In the genomic region with DNA sequence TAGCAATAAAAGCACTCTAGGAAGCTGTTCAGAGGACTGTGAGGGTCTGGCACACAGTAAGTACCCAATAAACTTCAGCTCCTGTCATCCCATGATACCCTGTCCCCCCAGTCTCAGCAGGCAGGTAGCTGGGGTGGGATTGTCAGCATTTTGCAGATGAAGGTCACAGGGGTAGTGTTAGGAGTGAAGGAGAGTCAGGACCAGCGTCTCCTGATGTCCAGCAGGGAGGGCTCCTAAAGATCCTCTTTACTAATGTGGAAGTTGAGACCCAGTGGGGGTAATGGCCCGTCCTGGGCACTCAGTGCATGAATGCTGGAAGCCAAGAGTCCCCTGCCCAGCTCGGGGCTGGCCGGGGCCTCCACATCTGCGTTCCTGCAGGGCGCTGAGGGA, we compare ENCODE assay signal across 11 cellular contexts. TPM values are rescaled to one million over a fixed set of nuclear protein-coding genes. Genes with fewer than 3 reads are reported as not detected.
DNase-seq lines count a peak whose midpoint lies in the region; ATAC-seq and TF ChIP-seq lines count a peak whose summit lies in the region.
"Had no signal": no experiment of that assay in that cellular context is flagged by ENCODE, and none has a peak within 500 bp of the region (broad histone marks: within the 10 kb centered on the region; RNA-seq: fewer than 3 reads in every experiment).

No MANE protein-coding gene starts in this region.

- peaks cover 38 to 54% of the 10 kb centered on the region in 2 donors for H3K4me1 Mint-ChIP-seq in stimulated activated naive B cell treated with anti-CD40 and anti-IgM and Interleukin-4, amounts not matched to agents 10 μg/mL and 1 μg/mL and 100 μg/mL, for 72 hours

- no peak for TF ChIP-seq CTCF in HCT116 (IDR thresholded peaks at IDR 0.05 in 2 of 3, conservative IDR thresholded peaks at IDR 0.05 in 1 of 3; ENCODE audit: borderline replicate concordance in 1 of 3, insufficient read depth in 1 of 3, low read depth in 2 of 3, low read length in 2 of 3)
- no peak for TF ChIP-seq CTCF in hepatocyte (IDR thresholded peaks at IDR 0.05; ENCODE audit: poor library complexity)
- no peak for TF ChIP-seq CTCF in tibial artery (IDR thresholded peaks at IDR 0.05)

- no peaks in the 10 kb centered on the region for H3K36me3 ChIP-seq in HCT116 (ENCODE audit: control insufficient read depth in 1 of 2, insufficient read depth in 2 of 2, low read length in 2 of 2)
- no peaks in the 10 kb centered on the region for H3K36me3 ChIP-seq in SK-N-MC (ENCODE audit: insufficient read depth, low read length)
- H3K36me3 ChIP-seq in hepatocyte (replicated peaks; ENCODE audit: insufficient read depth, low read depth): no peaks in the 10 kb centered on the region
- no peaks in the 10 kb centered on the region for H3K36me3 ChIP-seq in skeletal muscle satellite cell (ENCODE audit: insufficient read depth, low read length)
- peaks cover 0 to 23% (median 0%) of the 10 kb centered on the region in 3 donors for H3K36me3 ChIP-seq in tibial artery

- no peak overlapping the region for H3K4me3 ChIP-seq in HCT116 (replicated peaks in 1 of 2; ENCODE audit: low read depth in 1 of 2, low read length in 2 of 2)
- H3K4me3 ChIP-seq in SK-N-MC: peak overlapping the region; percentile 48
- H3K4me3 ChIP-seq in hepatocyte: no peak overlapping the region
- H3K4me3 ChIP-seq in skeletal muscle satellite cell (ENCODE audit: low read length): no peak overlapping the region
- H3K4me3 ChIP-seq in tibial artery: peak overlapping the region in 1 of 2 donors; percentile 51

- BruUV-seq in HCT116 (replicated peaks; lab: Mats Ljungman, UMichigan): no TSS peak

- H3K79me2 ChIP-seq in HCT116 (ENCODE audit: insufficient read depth, low read length) (no peaks in the 10 kb centered on the region), hepatocyte (no peaks in the 10 kb centered on the region)

- no peak for TF ChIP-seq POLR2A in HCT116 (IDR thresholded peaks at IDR 0.05; ENCODE audit: borderline replicate concordance, extremely low read depth, insufficient read depth, insufficient read length)

- 12% methylated on average over 6 of the region's 6 CpGs for WGBS in hepatocyte (ENCODE audit: low lambda C conversion rate, missing lambda C conversion rate)

- H3K4me1 ChIP-seq in HCT116 (ENCODE audit: control insufficient read depth in 1 of 2, insufficient read depth in 2 of 2, low read length in 2 of 2) (peaks cover 27 to 34% of the 10 kb centered on the region in 2 experiments), hepatocyte (ENCODE audit: insufficient read depth) (peaks cover 25% of the 10 kb centered on the region), skeletal muscle satellite cell (ENCODE audit: control insufficient read depth, insufficient read depth, low read length) (peaks cover 11% of the 10 kb centered on the region), tibial artery (peaks cover 6 to 28% (median 18%) of the 10 kb centered on the region in 4 donors)

- H3K27ac ChIP-seq in HCT116 (ENCODE audit: low read depth, low read length) (no peak overlapping the region), SK-N-MC (no peak overlapping the region), hepatocyte (peak overlapping the region; percentile 48), tibial artery (no peak overlapping the region)
- H3K27ac ChIP-seq: upper lobe of right lung had no signal

- no peak overlapping the region for H3K27ac Mint-ChIP-seq in stimulated activated naive B cell treated with anti-CD40 and anti-IgM and Interleukin-4, amounts not matched to agents 10 μg/mL and 1 μg/mL and 100 μg/mL, for 72 hours
- H3K27ac Mint-ChIP-seq: CD8-positive, alpha-beta T cell had no signal

- CTCF ChIA-PET in HCT116 (lab: Charles Lee): interaction anchor here (0.6 to 3.1 kb wide), 14 partner anchors 9 to 658 kb away, joined by 3 to 15 read pairs (median 4); a partner anchor contains a TSS

- H4K20me1 ChIP-seq in HCT116 (ENCODE audit: insufficient read depth) (no peaks in the 10 kb centered on the region), hepatocyte (ENCODE audit: insufficient read depth, poor library complexity, severe bottlenecking) (no peaks in the 10 kb centered on the region)

- H3K9me2 ChIP-seq in HCT116 (ENCODE audit: insufficient read depth) (no peaks in the 10 kb centered on the region), hepatocyte (replicated peaks; ENCODE audit: insufficient read depth) (no peaks in the 10 kb centered on the region)

- no peaks in the 10 kb centered on the region for H3K9me3 Mint-ChIP-seq in stimulated activated naive B cell treated with anti-CD40 and anti-IgM and Interleukin-4, amounts not matched to agents 10 μg/mL and 1 μg/mL and 100 μg/mL, for 72 hours
- H3K9me3 Mint-ChIP-seq: CD8-positive, alpha-beta T cell had no signal

- peaks cover 43 to 72% of the 10 kb centered on the region in 2 donors for H3K36me3 Mint-ChIP-seq in stimulated activated naive B cell treated with anti-CD40 and anti-IgM and Interleukin-4, amounts not matched to agents 10 μg/mL and 1 μg/mL and 100 μg/mL, for 72 hours

- no peak for TF ChIP-seq RAD21 in HCT116 (IDR thresholded peaks at IDR 0.05; ENCODE audit: low read depth)

- H3K9me3 ChIP-seq in HCT116 (ENCODE audit: control insufficient read depth in 1 of 2, insufficient read depth in 1 of 2, low read depth in 1 of 2, low read length in 2 of 2) (no peaks in the 10 kb centered on the region), SK-N-MC (ENCODE audit: low read depth, low read length) (no peaks in the 10 kb centered on the region), hepatocyte (ENCODE audit: low read depth) (no peaks in the 10 kb centered on the region), skeletal muscle satellite cell (replicated peaks; ENCODE audit: low read length) (no peaks in the 10 kb centered on the region), tibial artery (no peaks in the 10 kb centered on the region)
- H3K9me3 ChIP-seq: upper lobe of right lung had no signal

- peak overlapping the region in 1 of 2 donors; percentile 80 for H3K4me3 Mint-ChIP-seq in stimulated activated naive B cell treated with anti-CD40 and anti-IgM and Interleukin-4, amounts not matched to agents 10 μg/mL and 1 μg/mL and 100 μg/mL, for 72 hours

- H3K27me3 ChIP-seq in HCT116 (ENCODE audit: insufficient read depth, low read length) (no peaks in the 10 kb centered on the region), hepatocyte (no peaks in the 10 kb centered on the region), skeletal muscle satellite cell (ENCODE audit: control insufficient read depth, insufficient read depth, low read length) (no peaks in the 10 kb centered on the region), tibial artery (no peaks in the 10 kb centered on the region)
- H3K27me3 ChIP-seq: upper lobe of right lung had no signal

- H3K4me2 ChIP-seq in HCT116 (ENCODE audit: low read length): peak overlapping the region; percentile 47
- peak overlapping the region; percentile 58 for H3K4me2 ChIP-seq in hepatocyte
- peak overlapping the region; percentile 81 for H3K4me2 ChIP-seq in skeletal muscle satellite cell (ENCODE audit: low read length)

- intact Hi-C loops in HCT116 (cut with micrococcal nuclease): loop anchor here (1.0 kb wide), 1 partner anchor 280 kb away; no protein-coding TSS in a partner anchor
- intact Hi-C loops in tibial artery (cut with DNase I; ENCODE audit: low total_unique reads): loop anchor here (10.0 kb wide), 1 partner anchor 149 kb away; no protein-coding TSS in a partner anchor

- no peaks in the 10 kb centered on the region for H3K27me3 Mint-ChIP-seq in stimulated activated naive B cell treated with anti-CD40 and anti-IgM and Interleukin-4, amounts not matched to agents 10 μg/mL and 1 μg/mL and 100 μg/mL, for 72 hours

- peak; percentile 18 for ATAC-seq in HCT116
- no peak for ATAC-seq in stimulated activated naive B cell treated with anti-CD40 and anti-IgM and Interleukin-4, amounts not matched to agents 10 μg/mL and 1 μg/mL and 100 μg/mL, for 72 hours (replicated peaks)

- RAD21 ChIA-PET in HCT116 (lab: Charles Lee; ENCODE audit: low non-redundant PET in 1 of 2, low total read pairs in 2 of 2, uncharacterized antibody in 2 of 2, unreplicated experiment in 2 of 2): no interaction called here

- H2AFZ ChIP-seq in HCT116 (ENCODE audit: low read depth, low read length, poor library complexity, severe bottlenecking) (no peak overlapping the region), hepatocyte (no peak overlapping the region)

- POLR2A ChIA-PET in HCT116 (lab: Charles Lee): no interaction called here

- H3K9ac ChIP-seq in HCT116 (ENCODE audit: low read length) (no peak overlapping the region), SK-N-MC (ENCODE audit: insufficient read length) (no peak overlapping the region), skeletal muscle satellite cell (ENCODE audit: low read depth, low read length) (no peak overlapping the region)

- DNase-seq in HCT116 (ENCODE audit: low read depth, low spot score) (no peak), SK-N-MC (ENCODE audit: low read depth, low spot score) (no peak), hepatocyte (ENCODE audit: low spot score) (no peak), nucleus accumbens (lab: John Stamatoyannopoulos, UW) (no peak), tibial artery (no peak), EL (no peak)
- DNase-seq in stimulated activated naive B cell treated with anti-CD40 and anti-IgM and Interleukin-4, amounts not matched to agents 10 μg/mL and 1 μg/mL and 100 μg/mL, for 72 hours: no peak

TF ChIP-seq in HCT116, 20 proteins besides CTCF, POLR2A, EP300 and RAD21:
- no peak for TF ChIP-seq SIN3A (IDR thresholded peaks at IDR 0.05; ENCODE audit: low read depth)
- TF ChIP-seq TCF7L2 (IDR thresholded peaks at IDR 0.05; ENCODE audit: borderline replicate concordance, extremely low read depth, insufficient read depth, insufficient read length): no peak

RNA-seq across cellular contexts. Expression of a gene that starts 31.3 kb away (rescaled TPM):
- total RNA-seq in HCT116 (2021; ENCODE audit: unreplicated experiment) (not detected), hepatocyte (0.36 and 0.40 TPM in 2 replicates)
- polyA plus RNA-seq in HCT116 (2012): 0.27 and 0.65 TPM in 2 replicates
- polyA plus RNA-seq in hepatocyte: 2.3 and 2.7 TPM in 2 replicates
- total RNA-seq in skeletal muscle satellite cell (2012; rRNA removed): not detected in 2 replicates
- total RNA-seq: pulmonary artery endothelial cell, upper lobe of right lung had no signal
